8 cellular contexts compared by ENCODE assay signal in the genomic region with DNA sequence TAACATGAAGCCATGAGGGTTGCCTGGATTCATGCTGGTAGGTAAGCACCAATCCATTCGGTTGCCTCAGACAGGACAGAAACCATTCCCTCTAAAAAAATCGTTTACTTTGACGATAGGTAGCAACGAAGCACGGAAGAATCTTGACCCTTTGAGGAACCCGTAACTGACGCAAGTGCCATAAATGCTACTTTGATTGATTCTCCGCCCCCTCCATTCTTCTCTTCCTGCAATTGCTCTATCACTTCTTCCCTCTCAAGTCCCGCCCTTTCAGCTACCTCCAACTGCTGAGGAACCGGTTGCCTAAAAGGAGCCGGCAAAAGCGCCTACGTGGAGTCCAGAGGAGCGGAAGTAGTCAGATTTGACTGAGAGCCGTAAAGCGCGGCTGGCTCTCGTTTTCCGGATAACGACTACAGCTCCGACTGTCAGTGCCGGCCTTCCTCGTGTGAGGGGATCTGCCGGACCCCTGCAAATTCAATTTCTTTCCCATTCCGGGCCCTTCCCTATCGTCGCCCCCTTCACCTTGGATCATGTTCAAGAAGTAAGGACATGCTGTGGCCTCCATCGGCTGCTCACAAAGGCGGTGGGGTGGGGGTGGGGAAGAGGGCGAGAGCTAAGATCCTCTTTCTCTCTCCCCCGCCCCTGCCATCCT.
DNase-seq lines count a peak whose midpoint lies in the region; ATAC-seq lines count a peak whose summit lies in the region.

A gene with protein sequence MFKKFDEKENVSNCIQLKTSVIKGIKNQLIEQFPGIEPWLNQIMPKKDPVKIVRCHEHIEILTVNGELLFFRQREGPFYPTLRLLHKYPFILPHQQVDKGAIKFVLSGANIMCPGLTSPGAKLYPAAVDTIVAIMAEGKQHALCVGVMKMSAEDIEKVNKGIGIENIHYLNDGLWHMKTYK (plus strand): TSS at position 395 of the 652 bp plus-strand sequence. CDS start 136 bp downstream, at position 531.

- ATAC-seq in GM18909 (IDR thresholded peaks at IDR 0.05; ENCODE audit: poor library complexity, unreplicated experiment), result peak; percentile 93
- ATAC-seq in HG03175 (IDR thresholded peaks at IDR 0.05; ENCODE audit: unreplicated experiment), result peak; percentile 97

- DNase-seq in AG08396 (ENCODE audit: low spot score) (peak; percentile 72), NCI-H345 (lab: John Stamatoyannopoulos, UW) (peak; percentile 80), cerebellar nuclear complex (lab: John Stamatoyannopoulos, UW) (peak; percentile 65 to 67), islet precursor cell (peak; percentile 96)
- DNase-seq in activated CD4-positive, CD25-positive, alpha-beta regulatory T cell treated with anti-CD3 and anti-CD28 coated beads, Interleukin-2, amount 50 U/mL, for 16 hours (ENCODE audit: low read depth, low spot score), result peak; percentile 58
- peak; percentile 62 to 73 (median 65) for DNase-seq in stimulated activated CD4-positive, alpha-beta T cell treated with anti-CD3 and anti-CD28 coated beads, Interleukin-12 subunit alpha, Interleukin-12 subunit beta, amount 100 ng/mL, for 48 hours (ENCODE audit: low read depth in 2 of 3, low spot score in 1 of 3)

Comparison
In these comparisons a context has a peak if more than half of its experiments do, and no peak if none do; other contexts are left out.
1. Peak in every context shown above with its lines: DNase-seq and ATAC-seq.